In genomic region chr19:13097331-13098258, GRCh38 we compare ENCODE assay signal across 9 cellular contexts. TPM values are rescaled to one million over a fixed set of nuclear protein-coding genes. Genes with fewer than 3 reads are reported as not detected.
DNase-seq lines count a peak whose midpoint lies in the region; ATAC-seq, FAIRE-seq and TF ChIP-seq lines count a peak whose summit lies in the region.
"Had no signal": no experiment of that assay in that cellular context is flagged by ENCODE, and none has a peak within 500 bp of the region (broad histone marks: within the 10 kb centered on the region; RNA-seq: fewer than 3 reads in every experiment).

No MANE protein-coding gene starts in this region.

- H3K4me1 ChIP-seq in Karpas-422 (ENCODE audit: low read length), result peaks cover 60% of the 10 kb centered on the region
- peaks cover 2% of the 10 kb centered on the region for H3K4me1 ChIP-seq in mammary epithelial cell (ENCODE audit: insufficient read depth, low read length)
- H3K4me1 ChIP-seq in naive thymus-derived CD4-positive, alpha-beta T cell (ENCODE audit: control insufficient read depth in 2 of 2, insufficient read depth in 2 of 2, low read length in 2 of 2), result peaks cover 54 to 55% of the 10 kb centered on the region in 2 donors

- H3K27me3 ChIP-seq in Karpas-422 (ENCODE audit: low read length), result no peaks in the 10 kb centered on the region
- no peaks in the 10 kb centered on the region for H3K27me3 ChIP-seq in mammary epithelial cell (ENCODE audit: insufficient read depth, low read length)
- H3K27me3 ChIP-seq in naive thymus-derived CD4-positive, alpha-beta T cell (ENCODE audit: control insufficient read depth in 2 of 2, insufficient read depth in 2 of 2, low read length in 2 of 2), result peaks cover 0 to 6% of the 10 kb centered on the region in 2 donors

- CTCF ChIA-PET in mammary epithelial cell (lab: Charles Lee; ENCODE audit: low non-redundant PET), result no interaction called here
- CTCF ChIA-PET in naive thymus-derived CD4-positive, alpha-beta T cell (lab: Charles Lee), result no interaction called here

- peaks cover 17 to 55% (median 49%) of the 10 kb centered on the region in 7 donors for H3K4me1 Mint-ChIP-seq in naive thymus-derived CD4-positive, alpha-beta T cell

- H4K20me1 ChIP-seq in Karpas-422 (ENCODE audit: insufficient read depth, low read depth, low read length), result peaks cover 17% of the 10 kb centered on the region; the same call in 1 of the 2 replicates
- no peaks in the 10 kb centered on the region for H4K20me1 ChIP-seq in mammary epithelial cell (ENCODE audit: insufficient read depth, low read length)

- TSS peak; percentile 51 for BruUV-seq in mammary epithelial cell (replicated peaks; lab: Mats Ljungman, UMichigan)

- WGBS in mammary epithelial cell (ENCODE audit: low coverage, missing lambda C conversion rate), result 64% methylated on average over 2 of the region's 71 CpGs

- no peak overlapping the region for H3K9ac ChIP-seq in Karpas-422 (ENCODE audit: low read length)
- H3K9ac ChIP-seq in mammary epithelial cell (ENCODE audit: insufficient read depth, low read length), result no peak overlapping the region

- POLR2A ChIA-PET in naive thymus-derived CD4-positive, alpha-beta T cell (lab: Charles Lee), result no interaction called here

- no peak overlapping the region for H2AFZ ChIP-seq in Karpas-422 (ENCODE audit: low read length)
- H2AFZ ChIP-seq in mammary epithelial cell (ENCODE audit: low read depth, low read length), result no peak overlapping the region

- dilution Hi-C loops in mammary epithelial cell (cut with HindIII; ENCODE audit: low sequenced_read_pairs), result no loop called here

- intact Hi-C loops in mammary epithelial cell (cut with micrococcal nuclease), result no loop called here
- intact Hi-C loops in naive thymus-derived CD4-positive, alpha-beta T cell (cut with micrococcal nuclease), result loop anchor here (1.0 to 10.0 kb wide), 5 partner anchors 19 to 305 kb away; partner anchors contain the start of genes DNASE2 (in 1 of the 2), IER2 (in 1 of the 2), JUNB (in 1 of the 2) and KLF1 (in 1 of the 2)

- H3K4me3 Mint-ChIP-seq in naive thymus-derived CD4-positive, alpha-beta T cell, result peak overlapping the region; percentile 72 to 88 (median 80)

- no peak for ATAC-seq in naive thymus-derived CD4-positive, alpha-beta T cell

- H3K79me2 ChIP-seq in Karpas-422 (ENCODE audit: low read length) (peaks cover 10% of the 10 kb centered on the region), mammary epithelial cell (ENCODE audit: insufficient read depth, low read length) (no peaks in the 10 kb centered on the region)

- in situ Hi-C loops in mammary epithelial cell (cut with MboI; ENCODE audit: low sequenced_read_pairs in 2 of 2), result loop anchor here (5.0 to 10.0 kb wide), 2 partner anchors 120 to 123 kb away; no protein-coding TSS in a partner anchor

- H3K9me3 ChIP-seq in Karpas-422 (ENCODE audit: low read length) (no peaks in the 10 kb centered on the region), mammary epithelial cell (replicated peaks; ENCODE audit: insufficient read depth, low read length) (no peaks in the 10 kb centered on the region)
- H3K9me3 ChIP-seq in naive thymus-derived CD4-positive, alpha-beta T cell (ENCODE audit: control insufficient read depth in 2 of 3, low read length in 3 of 3), result no peaks in the 10 kb centered on the region

- H3K9me3 Mint-ChIP-seq in naive thymus-derived CD4-positive, alpha-beta T cell, result peaks cover 0 to 4% (median 0%) of the 10 kb centered on the region in 11 donors

- peaks cover 6 to 40% (median 16%) of the 10 kb centered on the region in 5 donors for H3K27me3 Mint-ChIP-seq in naive thymus-derived CD4-positive, alpha-beta T cell

- H3K4me2 ChIP-seq in Karpas-422 (ENCODE audit: low read depth, low read length, poor library complexity, severe bottlenecking) (no peak overlapping the region), mammary epithelial cell (ENCODE audit: insufficient read depth, low read depth, low read length) (no peak overlapping the region)

- peak; percentile 38 to 62 for DNase-seq in AML-193 (lab: John Stamatoyannopoulos, UW)
- DNase-seq in Karpas-422, result peak; percentile 73
- DNase-seq in mammary epithelial cell, result no peak
- DNase-seq in naive thymus-derived CD4-positive, alpha-beta T cell, result peak in 3 of 9 donors; percentile 19 to 50 (median 25)
- DNase-seq in NCI-H446 (lab: John Stamatoyannopoulos, UW), result no peak
- no peak for DNase-seq in activated gamma-delta T cell (lab: John Stamatoyannopoulos, UW)
- DNase-seq in HTR-8/SVneo (ENCODE audit: insufficient read length, low spot score), result no peak
- no peak for DNase-seq in iPS-NIHi11 (ENCODE audit: low spot score)
- DNase-seq: midbrain had no signal

- H3K27ac ChIP-seq in Karpas-422 (ENCODE audit: low read length) (no peak overlapping the region), mammary epithelial cell (ENCODE audit: insufficient read depth, low read depth, low read length) (no peak overlapping the region)
- H3K27ac ChIP-seq in naive thymus-derived CD4-positive, alpha-beta T cell (ENCODE audit: low read depth, low read length), result peak overlapping the region; percentile 58

- TF ChIP-seq CTCF in mammary epithelial cell (conservative IDR thresholded peaks at IDR 0.05 in 1 of 2, IDR thresholded peaks at IDR 0.05 in 1 of 2; ENCODE audit: extremely low read depth in 1 of 2, insufficient read depth in 1 of 2, low read depth in 1 of 2, low read length in 2 of 2), result no peak

- no peak overlapping the region for H3K4me3 ChIP-seq in Karpas-422 (ENCODE audit: low read length)
- H3K4me3 ChIP-seq in mammary epithelial cell (replicated peaks in 1 of 3; ENCODE audit: insufficient read depth in 1 of 3, low read depth in 2 of 3, low read length in 3 of 3), result no peak overlapping the region
- peak overlapping the region; percentile 24 for H3K4me3 ChIP-seq in naive thymus-derived CD4-positive, alpha-beta T cell (ENCODE audit: low read length)

- peaks cover 0 to 7% (median 0%) of the 10 kb centered on the region in 5 donors for H3K36me3 Mint-ChIP-seq in naive thymus-derived CD4-positive, alpha-beta T cell

- no peaks in the 10 kb centered on the region for H3K9me2 ChIP-seq in Karpas-422 (replicated peaks; ENCODE audit: insufficient read depth, low read length)

- peak overlapping the region; percentile 17 to 91 (median 69) for H3K27ac Mint-ChIP-seq in naive thymus-derived CD4-positive, alpha-beta T cell

- H3K36me3 ChIP-seq in Karpas-422 (ENCODE audit: insufficient read depth, low read length), result peaks cover 8% of the 10 kb centered on the region
- H3K36me3 ChIP-seq in mammary epithelial cell (ENCODE audit: insufficient read depth, low read length), result peaks cover 2% of the 10 kb centered on the region
- H3K36me3 ChIP-seq in naive thymus-derived CD4-positive, alpha-beta T cell (ENCODE audit: control insufficient read depth in 2 of 3, insufficient read depth in 3 of 3, low read length in 3 of 3), result no peaks in the 10 kb centered on the region

- no peak for FAIRE-seq in HTR-8/SVneo (lab: Jason Lieb, UNC)

RNA-seq across cellular contexts. Expression of gene LYL1, which starts 5.1 kb away (rescaled TPM):
- total RNA-seq in Karpas-422 (2014; rRNA removed; shearing (Covaris generic); ENCODE audit: low replicate concordance), result 99.1 and 285 TPM in 2 replicates
- not detected for total RNA-seq in mammary epithelial cell
- not detected for polyA plus RNA-seq in mammary epithelial cell
- not detected for polyA minus RNA-seq in mammary epithelial cell
- total RNA-seq in naive thymus-derived CD4-positive, alpha-beta T cell, result 10 to 100 TPM in 1 of 5 experiments, 1 to 10 TPM in 4; 4.6 to 22.6 (median 7.8) TPM
- 1 to 10 TPM; 2.4 to 2.9 TPM for polyA plus RNA-seq in naive thymus-derived CD4-positive, alpha-beta T cell

RNA-seq across cellular contexts. Expression of gene TRMT1, which starts 18.9 kb away (rescaled TPM):
- 35.9 and 69.7 TPM in 2 replicates for total RNA-seq in Karpas-422 (2014; rRNA removed; shearing (Covaris generic); ENCODE audit: low replicate concordance)
- 10 to 100 TPM; 28.7 to 56.2 TPM for total RNA-seq in mammary epithelial cell
- polyA plus RNA-seq in mammary epithelial cell, result 39.3 TPM
- 66.7 TPM for polyA minus RNA-seq in mammary epithelial cell
- total RNA-seq in naive thymus-derived CD4-positive, alpha-beta T cell, result 10 to 100 TPM; 64.2 to 96.4 (median 87.8) TPM
- 10 to 100 TPM; 22.6 to 36.3 TPM for polyA plus RNA-seq in naive thymus-derived CD4-positive, alpha-beta T cell

RNA-seq across cellular contexts. Expression of gene NACC1, which starts 20.5 kb away (rescaled TPM):
- total RNA-seq in Karpas-422 (2014; rRNA removed; shearing (Covaris generic); ENCODE audit: low replicate concordance), result 28.0 and 76.4 TPM in 2 replicates
- 100 to 1,000 TPM in 1 of 2 donors, 10 to 100 TPM in 1; 76.2 to 106 TPM for total RNA-seq in mammary epithelial cell
- polyA plus RNA-seq in mammary epithelial cell, result 90.9 TPM
- polyA minus RNA-seq in mammary epithelial cell, result 45.9 TPM
- 10 to 100 TPM; 18.0 to 72.7 (median 22.4) TPM for total RNA-seq in naive thymus-derived CD4-positive, alpha-beta T cell
- polyA plus RNA-seq in naive thymus-derived CD4-positive, alpha-beta T cell, result 1 to 10 TPM; 1.7 to 2.0 TPM

RNA-seq across cellular contexts. Expression of gene STX10, which starts 52.6 kb away (rescaled TPM):
- 47.0 and 103 TPM in 2 replicates for total RNA-seq in Karpas-422 (2014; rRNA removed; shearing (Covaris generic); ENCODE audit: low replicate concordance)
- total RNA-seq in mammary epithelial cell, result 10 to 100 TPM; 33.7 to 48.0 TPM
- 67.4 TPM for polyA plus RNA-seq in mammary epithelial cell
- polyA minus RNA-seq in mammary epithelial cell, result 102 TPM
- total RNA-seq in naive thymus-derived CD4-positive, alpha-beta T cell, result 10 to 100 TPM; 42.6 to 76.2 (median 68.5) TPM
- 10 to 100 TPM; 45.9 to 63.7 TPM for polyA plus RNA-seq in naive thymus-derived CD4-positive, alpha-beta T cell

RNA-seq across cellular contexts. Expression of gene IER2, which starts 52.6 kb away (rescaled TPM):
- 7.3 and 15.9 TPM in 2 replicates for total RNA-seq in Karpas-422 (2014; rRNA removed; shearing (Covaris generic); ENCODE audit: low replicate concordance)
- total RNA-seq in mammary epithelial cell, result 100 to 1,000 TPM in 1 of 2 donors, 10 to 100 TPM in 1; 16.2 to 108 TPM
- polyA plus RNA-seq in mammary epithelial cell, result 42.1 TPM
- polyA minus RNA-seq in mammary epithelial cell, result 25.5 TPM
- 100 to 1,000 TPM; 135 to 558 (median 246) TPM for total RNA-seq in naive thymus-derived CD4-positive, alpha-beta T cell
- 100 to 1,000 TPM; 121 to 139 TPM for polyA plus RNA-seq in naive thymus-derived CD4-positive, alpha-beta T cell

Comparison
In these comparisons a context has a peak if more than half of its experiments do, and no peak if none do; other contexts are left out.
1. DNase-seq: peak in AML-193 (2 of 2) and Karpas-422 (single experiment); none in mammary epithelial cell (single experiment), NCI-H446 (0 of 2), activated gamma-delta T cell (single experiment), HTR-8/SVneo (single experiment) and iPS-NIHi11 (single experiment).
2. RNA of gene LYL1, which starts 5.1 kb away (total RNA-seq): 99.1 to 285 TPM in Karpas-422 and 4.6 to 22.6 TPM in naive thymus-derived CD4-positive, alpha-beta T cell; not detected in mammary epithelial cell; every median in the first group is over 4 times any median in the second.